ENCODE assay signal across 1 cellular context in genomic region chr16:23148513-23149266, GRCh38.
TF ChIP-seq lines count a peak whose summit lies in the region.

No MANE protein-coding gene starts in this region.

TF ChIP-seq in H1, 55 proteins besides CTCF, POLR2A, EP300 and RAD21 (continued from another document):
- TF ChIP-seq, protein P1, sequence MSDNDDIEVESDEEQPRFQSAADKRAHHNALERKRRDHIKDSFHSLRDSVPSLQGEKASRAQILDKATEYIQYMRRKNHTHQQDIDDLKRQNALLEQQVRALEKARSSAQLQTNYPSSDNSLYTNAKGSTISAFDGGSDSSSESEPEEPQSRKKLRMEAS (IDR thresholded peaks at IDR 0.05) = peak; percentile 79
- no peak for TF ChIP-seq NRF1 (IDR thresholded peaks at IDR 0.05; ENCODE audit: low read depth, low read length)
- no peak for TF ChIP-seq TBP (IDR thresholded peaks at IDR 0.05; ENCODE audit: low read depth, low read length)
- TF ChIP-seq ASH2L (IDR thresholded peaks at IDR 0.05; ENCODE audit: low read length) = peak; percentile 29
- peak; percentile 75; the same call in 1 of the 2 replicates for TF ChIP-seq RBBP5 (IDR thresholded peaks at IDR 0.05; ENCODE audit: borderline replicate concordance, low read depth, low read length)
- no peak for TF ChIP-seq CBX5 (IDR thresholded peaks at IDR 0.05; ENCODE audit: low read depth, low read length)
- peak; percentile 72 for TF ChIP-seq KDM4A (IDR thresholded peaks at IDR 0.05; ENCODE audit: low read depth, low read length, severe bottlenecking)
- TF ChIP-seq SIN3A (conservative IDR thresholded peaks at IDR 0.05 in 1 of 2, IDR thresholded peaks at IDR 0.05 in 1 of 2; ENCODE audit: low read depth in 1 of 2, low read length in 2 of 2) = 0 out of 4 replicates have a peak, but pooled peaks of 1 of the 2 experiments have one; percentile 18
- peak; percentile 39; the same call in 1 of the 2 replicates for TF ChIP-seq PHF8 (conservative IDR thresholded peaks at IDR 0.05; ENCODE audit: low read depth, low read length)
- TF ChIP-seq E2F6 (IDR thresholded peaks at IDR 0.05) = peak; percentile 57; the same call in 1 of the 2 replicates
